In the genomic region with DNA sequence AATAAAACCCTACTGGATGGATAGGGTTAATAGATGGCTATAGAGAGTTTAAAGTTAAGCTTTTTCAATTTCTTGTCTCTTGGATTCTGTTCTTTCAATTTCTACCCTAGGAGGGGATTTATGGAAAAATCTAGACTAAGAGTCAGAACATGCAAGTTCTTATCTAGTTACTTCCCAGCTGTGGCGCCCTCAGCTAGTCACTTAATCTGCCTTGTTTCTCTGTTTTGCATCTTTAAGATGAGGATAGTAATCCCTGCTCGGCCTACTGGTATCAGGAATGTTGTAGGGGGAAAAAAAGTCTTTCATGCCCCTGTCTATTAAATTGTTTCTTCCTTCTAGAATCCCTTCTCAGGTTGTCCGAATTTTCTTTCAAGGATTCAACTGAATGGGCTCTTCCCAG, we compare ENCODE assay signal across 1 cellular context.
TF ChIP-seq lines count a peak whose summit lies in the region.

No MANE protein-coding gene starts in this region.

TF ChIP-seq in GM12891, 5 proteins besides CTCF, POLR2A, EP300 and RAD21:
- TF ChIP-seq PAX5 (IDR thresholded peaks at IDR 0.05; ENCODE audit: insufficient read depth, low read length, severe bottlenecking), result no peak
- no peak for TF ChIP-seq SPI1 (IDR thresholded peaks at IDR 0.05; ENCODE audit: low read depth, low read length)
